2 cellular contexts compared by ENCODE assay signal in genomic region chrX:135819912-135820311, GRCh38. TPM values are rescaled to one million over a fixed set of nuclear protein-coding genes. Genes with fewer than 3 reads are reported as not detected.
"Had no signal": no experiment of that assay in that cellular context is flagged by ENCODE, and none has a peak within 500 bp of the region (broad histone marks: within the 10 kb centered on the region; RNA-seq: fewer than 3 reads in every experiment).

CT45A2 (minus strand) TSS chrX:135820012; CDS start chrX:135816265, 3,747 bp downstream.

RNA-seq across cellular contexts. Expression of gene CT45A2, which starts in this region (rescaled TPM):
- total RNA-seq: G401, GM12878 had no signal
- polyA plus RNA-seq: GM12878 had no signal
